Comparison of ENCODE assay signal across 8 cellular contexts in genomic region chr6:111873178-111874029, GRCh38. TPM values are rescaled to one million over a fixed set of nuclear protein-coding genes. Genes with fewer than 3 reads are reported as not detected.
DNase-seq lines count a peak whose midpoint lies in the region; ATAC-seq and TF ChIP-seq lines count a peak whose summit lies in the region.

Gene FYN, minus strand, starts transcription at chr6:111873452. Its CDS starts 153,401 bp downstream, at chr6:111720051.

- H3K23ac ChIP-seq in trophoblast cell (ENCODE audit: low read length) = no peak within 1 kb of the TSS

- H3K9me3 Mint-ChIP-seq in activated naive CD8-positive, alpha-beta T cell treated with anti-CD3 and anti-CD28 coated beads, Interleukin-2, amount 50 U/mL, for 24 hours = no peaks in the 10 kb centered on the region

- H3K79me1 ChIP-seq in trophoblast cell (ENCODE audit: low read length) = peaks cover 4% of the 10 kb centered on the region

- H4K12ac ChIP-seq in trophoblast cell (ENCODE audit: low read depth, low read length) = no peak within 1 kb of the TSS

- H3K9me3 ChIP-seq in cardiac muscle cell (ENCODE audit: low read depth) (no peaks in the 10 kb centered on the region), trophoblast cell (ENCODE audit: insufficient read depth, low read depth, low read length) (no peaks in the 10 kb centered on the region), transverse colon (no peaks in the 10 kb centered on the region)

- H3K79me2 ChIP-seq in trophoblast cell (ENCODE audit: control insufficient read depth, insufficient read depth, low read length, poor library complexity) = peaks cover 5% of the 10 kb centered on the region

- H2BK12ac ChIP-seq in trophoblast cell (ENCODE audit: low read length) = no peak within 1 kb of the TSS

- H3K4me1 Mint-ChIP-seq in activated naive CD8-positive, alpha-beta T cell treated with anti-CD3 and anti-CD28 coated beads, Interleukin-2, amount 50 U/mL, for 24 hours = peaks cover 41% of the 10 kb centered on the region

- peak; percentile 99 for ATAC-seq in HG02763 (IDR thresholded peaks at IDR 0.05; ENCODE audit: unreplicated experiment)
- peak; percentile 80 for ATAC-seq in activated naive CD8-positive, alpha-beta T cell treated with anti-CD3 and anti-CD28 coated beads, Interleukin-2, amount 50 U/mL, for 24 hours

- H3K9ac ChIP-seq in trophoblast cell (ENCODE audit: low read length) = peak within 1 kb of the TSS; percentile 78

- peak within 1 kb of the TSS; percentile 65 for H4K91ac ChIP-seq in trophoblast cell (ENCODE audit: low read depth, low read length)

- H3K27ac Mint-ChIP-seq in activated naive CD8-positive, alpha-beta T cell treated with anti-CD3 and anti-CD28 coated beads, Interleukin-2, amount 50 U/mL, for 24 hours = peak within 1 kb of the TSS; percentile 98

- no peaks in the 10 kb centered on the region for H3K27me3 Mint-ChIP-seq in activated naive CD8-positive, alpha-beta T cell treated with anti-CD3 and anti-CD28 coated beads, Interleukin-2, amount 50 U/mL, for 24 hours

- peak within 1 kb of the TSS; percentile 46 for H3K18ac ChIP-seq in trophoblast cell (ENCODE audit: low read length)

- H3K4me1 ChIP-seq in cardiac muscle cell (ENCODE audit: low read depth) (peaks cover 20% of the 10 kb centered on the region), trophoblast cell (ENCODE audit: control insufficient read depth in 1 of 2, insufficient read depth in 2 of 2, low read length in 2 of 2) (peaks cover 3 to 6% of the 10 kb centered on the region in 2 experiments), transverse colon (peaks cover 0 to 20% (median 13%) of the 10 kb centered on the region in 4 donors)

- peak within 1 kb of the TSS; percentile 21 for H3K4ac ChIP-seq in trophoblast cell (ENCODE audit: low read depth, low read length)

- H3K27ac ChIP-seq in cardiac muscle cell (peak within 1 kb of the TSS; percentile 5), trophoblast cell (ENCODE audit: low read depth, low read length) (peak within 1 kb of the TSS; percentile 38), transverse colon (peak within 1 kb of the TSS; percentile 86 to 90 (median 88))

- TF ChIP-seq CTCF in GM12872 (IDR thresholded peaks at IDR 0.05; ENCODE audit: insufficient read depth, low read depth, low read length) (peak; percentile 37; the same call in 2 of the 3 replicates), cardiac muscle cell (IDR thresholded peaks at IDR 0.05; ENCODE audit: low read depth, low read length) (no peak), transverse colon (IDR thresholded peaks at IDR 0.05) (peak; percentile 31 to 74 (median 40))

- intact Hi-C loops in transverse colon (cut with DNase I; ENCODE audit: low total_unique reads) = loop anchor here (5.0 kb wide), 1 partner anchor 161 kb away; no protein-coding TSS in a partner anchor

- no peak within 1 kb of the TSS for H2AK5ac ChIP-seq in trophoblast cell (ENCODE audit: low read length)

- peak within 1 kb of the TSS; percentile 75 for H2AFZ ChIP-seq in trophoblast cell (ENCODE audit: insufficient read depth, low read length, poor library complexity)

- peak within 1 kb of the TSS; percentile 96 for H3K4me3 ChIP-seq in cardiac muscle cell
- H3K4me3 ChIP-seq in trophoblast cell (ENCODE audit: low read depth, low read length) = peak within 1 kb of the TSS; percentile 85
- H3K4me3 ChIP-seq in transverse colon = peak within 1 kb of the TSS; percentile 68 to 82 (median 72)

- H3K14ac ChIP-seq in trophoblast cell (ENCODE audit: low read length) = peak within 1 kb of the TSS; percentile 53

- H3K36me3 Mint-ChIP-seq in activated naive CD8-positive, alpha-beta T cell treated with anti-CD3 and anti-CD28 coated beads, Interleukin-2, amount 50 U/mL, for 24 hours (ENCODE audit: low read depth) = peaks cover 32% of the 10 kb centered on the region

- peak within 1 kb of the TSS; percentile 97 for H3K4me2 ChIP-seq in trophoblast cell (ENCODE audit: low read length)

- H3K4me3 Mint-ChIP-seq in activated naive CD8-positive, alpha-beta T cell treated with anti-CD3 and anti-CD28 coated beads, Interleukin-2, amount 50 U/mL, for 24 hours = peak within 1 kb of the TSS; percentile 98

- peak within 1 kb of the TSS; percentile 53 for H2BK120ac ChIP-seq in trophoblast cell (ENCODE audit: insufficient read depth, low read length, poor library complexity)

- peak; percentile 68 for TF ChIP-seq POLR2A in transverse colon (IDR thresholded peaks at IDR 0.05)

- peaks cover 21% of the 10 kb centered on the region for H3K27me3 ChIP-seq in cardiac muscle cell
- no peaks in the 10 kb centered on the region for H3K27me3 ChIP-seq in trophoblast cell (ENCODE audit: insufficient read depth, low read length)
- H3K27me3 ChIP-seq in transverse colon = peaks cover 52% of the 10 kb centered on the region

- H3K36me3 ChIP-seq in cardiac muscle cell (no peaks in the 10 kb centered on the region), trophoblast cell (ENCODE audit: control insufficient read depth in 1 of 2, insufficient read depth in 2 of 2, low read length in 2 of 2) (no peaks in the 10 kb centered on the region), transverse colon (no peaks in the 10 kb centered on the region)

- in situ Hi-C loops in transverse colon (cut with MboI; ENCODE audit: low pct_ligation_motif_present in 1 of 4, low pct_unique_long_range_greater_than_20kb in 1 of 4, low sequenced_read_pairs in 3 of 4) = no loop called here

- peak within 1 kb of the TSS; percentile 39 for H2BK5ac ChIP-seq in trophoblast cell (ENCODE audit: low read depth, low read length, poor library complexity)

- DNase-seq in NCI-H1417 treated with DMSO at 0.1 percent for 48 hours (lab: John Stamatoyannopoulos, UW) (peak; percentile 88), SW480 (ENCODE audit: low spot score) (peak; percentile 93), cardiac muscle cell (ENCODE audit: low read depth in 1 of 2, low spot score in 1 of 2) (peak; percentile 98), trophoblast cell (peak; percentile 98 to 99), transverse colon (peak; percentile 96)
- peak; percentile 100 for DNase-seq in activated naive CD8-positive, alpha-beta T cell treated with anti-CD3 and anti-CD28 coated beads, Interleukin-2, amount 50 U/mL, for 24 hours

- peak within 1 kb of the TSS; percentile 82 for H4K8ac ChIP-seq in trophoblast cell (ENCODE audit: low read depth, low read length)

- TF ChIP-seq EP300 in transverse colon (IDR thresholded peaks at IDR 0.05; ENCODE audit: low read depth) = no peak

- no CpG with 5 or more reads among the region's 75 CpGs for WGBS in trophoblast cell (ENCODE audit: extremely low coverage, insufficient coverage, insufficient read length)
- 0 to 1% methylated on average over 14 to 39 of the region's 75 CpGs for WGBS in transverse colon (ENCODE audit: low coverage in 1 of 2), 2 donors

RNA-seq across cellular contexts. Expression of gene FYN, which starts in this region (rescaled TPM):
- total RNA-seq in cardiac muscle cell = 90.5 and 95.7 TPM in 2 replicates
- 87.0 and 104 TPM in 2 replicates for polyA plus RNA-seq in cardiac muscle cell
- 78.0 and 85.2 TPM in 2 replicates for polyA plus RNA-seq in trophoblast cell (2013)
- total RNA-seq in transverse colon = 100 to 1,000 TPM in 1 of 4 donors, 10 to 100 TPM in 3; 16.3 to 288 (median 52.2) TPM

Comparison
In these comparisons a context has a peak if more than half of its experiments do, and no peak if none do; other contexts are left out.
1. Peak in every context shown above with its lines: DNase-seq, ATAC-seq, H3K4me3 ChIP-seq and H3K27ac ChIP-seq.
2. H3K27ac ChIP-seq: peak in every context shown above with its lines; median percentile 88 in transverse colon; 38 in trophoblast cell; 5 in cardiac muscle cell.